Comparison of ENCODE assay signal across 8 cellular contexts in the genomic region with DNA sequence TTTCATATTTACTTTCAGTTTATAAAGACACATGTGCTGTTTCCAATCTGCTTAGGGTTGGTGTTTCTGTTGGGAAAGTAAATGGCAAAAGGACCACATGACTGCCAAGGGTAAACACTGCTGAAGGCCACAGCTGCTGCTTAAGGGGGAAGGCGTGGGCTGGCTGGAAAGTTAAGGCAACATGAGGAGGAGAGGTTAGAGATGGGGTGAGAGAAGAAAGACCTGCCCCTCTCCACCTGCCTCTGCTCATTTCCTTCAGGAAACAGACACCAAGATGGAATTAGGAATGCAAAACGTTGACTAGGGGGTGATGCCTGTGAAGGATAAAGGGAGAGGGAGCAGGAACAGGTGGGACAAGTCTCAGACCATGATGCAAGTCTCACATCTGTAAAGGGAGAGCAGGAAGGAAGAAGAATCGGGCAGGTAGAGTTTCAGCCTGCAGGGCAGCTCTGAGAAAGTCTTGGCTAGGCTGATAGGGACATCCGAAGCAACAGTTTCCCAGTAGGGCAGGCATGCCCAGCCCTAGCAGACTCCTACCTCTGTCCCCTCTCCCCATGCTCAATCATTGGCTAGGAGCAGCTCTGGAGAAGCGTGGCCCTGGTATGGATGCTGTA.
DNase-seq lines count a peak whose midpoint lies in the region; ATAC-seq, FAIRE-seq and TF ChIP-seq lines count a peak whose summit lies in the region.

No MANE protein-coding gene starts in this region.

- peaks cover 89% of the 10 kb centered on the region for H3K4me1 Mint-ChIP-seq in activated T-cell treated with anti-CD3 and anti-CD28 coated beads, Interleukin-2, amount 50 U/mL, for 4 hours (ENCODE audit: low read depth)

- DNase-seq in GM12892 (ENCODE audit: insufficient read length) (no peak), left lobe of liver (ENCODE audit: low spot score) (no peak), Kasumi-1 (lab: John Stamatoyannopoulos, UW) (no peak), urothelium cell line (ENCODE audit: low spot score) (no peak), superior temporal gyrus (ENCODE audit: extremely low spot score) (no peak)
- DNase-seq in activated T-cell treated with anti-CD3 and anti-CD28 coated beads, Interleukin-2, amount 50 U/mL, for 4 hours, result peak; percentile 44

- no peaks in the 10 kb centered on the region for H3K27me3 Mint-ChIP-seq in activated T-cell treated with anti-CD3 and anti-CD28 coated beads, Interleukin-2, amount 50 U/mL, for 4 hours (ENCODE audit: low read depth)

- H3K4me3 Mint-ChIP-seq in activated T-cell treated with anti-CD3 and anti-CD28 coated beads, Interleukin-2, amount 50 U/mL, for 4 hours, result peak overlapping the region; percentile 68

- ATAC-seq in HG02973 (IDR thresholded peaks at IDR 0.05; ENCODE audit: unreplicated experiment) (peak; percentile 47), left lobe of liver (peak; percentile 23), GM21360 (IDR thresholded peaks at IDR 0.05; ENCODE audit: unreplicated experiment) (no peak)
- ATAC-seq in activated T-cell treated with anti-CD3 and anti-CD28 coated beads, Interleukin-2, amount 50 U/mL, for 4 hours, result no peak

- no peaks in the 10 kb centered on the region for H3K36me3 Mint-ChIP-seq in activated T-cell treated with anti-CD3 and anti-CD28 coated beads, Interleukin-2, amount 50 U/mL, for 4 hours (ENCODE audit: insufficient read depth)

- TF ChIP-seq POLR2A in GM12892 (IDR thresholded peaks at IDR 0.05; ENCODE audit: low read depth, low read length), result peak; percentile 41; the same call in 1 of the 2 replicates

- FAIRE-seq in GM12892 (lab: Jason Lieb, UNC) (peak; percentile 65), urothelium cell line (lab: Jason Lieb, UNC) (no peak)

- no peaks in the 10 kb centered on the region for H3K9me3 Mint-ChIP-seq in activated T-cell treated with anti-CD3 and anti-CD28 coated beads, Interleukin-2, amount 50 U/mL, for 4 hours

Comparison
In these comparisons a context has a peak if more than half of its experiments do, and no peak if none do; other contexts are left out.
1. ATAC-seq: peak in HG02973 (single experiment) and left lobe of liver (single experiment); none in activated T-cell treated with anti-CD3 and anti-CD28 coated beads, Interleukin-2, amount 50 U/mL, for 4 hours (0 of 2) and GM21360 (single experiment).